In genomic region chr12:62799766-62800406, GRCh38 we compare ENCODE assay signal across 11 cellular contexts.
DNase-seq lines count a peak whose midpoint lies in the region; ATAC-seq, FAIRE-seq and TF ChIP-seq lines count a peak whose summit lies in the region.
"Had no signal": no experiment of that assay in that cellular context is flagged by ENCODE, and none has a peak within 500 bp of the region (broad histone marks: within the 10 kb centered on the region; RNA-seq: fewer than 3 reads in every experiment).

No MANE protein-coding gene starts in this region.

- TF ChIP-seq EP300 in A549 (IDR thresholded peaks at IDR 0.05): no peak

- H3K4me3 ChIP-seq in A549 (no peak overlapping the region), PC-3 (ENCODE audit: low read length) (no peak overlapping the region)
- H3K4me3 ChIP-seq: testis had no signal

- H3K9me3 ChIP-seq in A549 (no peaks in the 10 kb centered on the region), PC-3 (ENCODE audit: low read length) (no peaks in the 10 kb centered on the region)
- H3K9me3 ChIP-seq: testis had no signal

- no peak for TF ChIP-seq RAD21 in A549 (conservative IDR thresholded peaks at IDR 0.05 in 1 of 2, IDR thresholded peaks at IDR 0.05 in 1 of 2)

- H3K9ac ChIP-seq in PC-3 (ENCODE audit: low read length): peak overlapping the region; percentile 70
- H3K9ac ChIP-seq: parathyroid adenoma had no signal

- no peaks in the 10 kb centered on the region for H3K36me3 ChIP-seq in PC-3 (ENCODE audit: low read depth, low read length)

- intact Hi-C loops in PC-3 (cut with micrococcal nuclease): loop anchor here (1.0 to 5.0 kb wide), 3 partner anchors 67 to 362 kb away; no protein-coding TSS in a partner anchor
- intact Hi-C loops in activated naive CD4-positive, alpha-beta T cell treated with anti-CD3 and anti-CD28 coated beads for 36 hours (cut with micrococcal nuclease): loop anchor here (1.0 kb wide), 2 partner anchors 277 to 362 kb away; no protein-coding TSS in a partner anchor

- CTCF ChIA-PET in A549 (lab: Yijun Ruan, JAX) (interaction anchor here (0.6 to 9.0 kb wide), 34 partner anchors 8 to 1084 kb away, joined by 3 to 131 read pairs (median 3); no protein-coding TSS in a partner anchor), PC-3 (lab: Charles Lee) (interaction anchor here (0.6 to 2.3 kb wide), 8 partner anchors 8 to 269 kb away, joined by 3 to 10 read pairs (median 4); partner anchors contain the start of gene PPM1H)
- CTCF ChIA-PET in activated naive CD4-positive, alpha-beta T cell treated with anti-CD3 and anti-CD28 coated beads for 36 hours (lab: Charles Lee): interaction anchor here (0.6 to 8.9 kb wide), 25 partner anchors 9 to 643 kb away, joined by 3 to 137 read pairs (median 3); no protein-coding TSS in a partner anchor

- DNase-seq in A549 (ENCODE audit: low read depth in 1 of 2, low spot score in 1 of 2): peak in 1 of 2 experiments; percentile 75
- DNase-seq in PC-3: peak; percentile 92
- DNase-seq in OCI-M1 (lab: John Stamatoyannopoulos, UW): no peak
- DNase-seq in activated naive CD4-positive, alpha-beta T cell treated with anti-CD3 and anti-CD28 coated beads for 36 hours: no peak
- DNase-seq: activated naive CD8-positive, alpha-beta T cell treated with anti-CD3 and anti-CD28 coated beads, Interleukin-2, amount 10 ng/mL, durations not matched to agents 7 days and 5 days had no signal

- WGBS in A549 (ENCODE audit: missing lambda C conversion rate): 3% methylated on average over 9 of the region's 9 CpGs

- peak overlapping the region; percentile 25; the same call in 1 of the 2 replicates for H2AFZ ChIP-seq in PC-3 (ENCODE audit: low read length)
- H2AFZ ChIP-seq: parathyroid adenoma had no signal

- H3K27me3 Mint-ChIP-seq in activated naive CD4-positive, alpha-beta T cell treated with anti-CD3 and anti-CD28 coated beads for 36 hours (ENCODE audit: low read depth): no peaks in the 10 kb centered on the region

- peak overlapping the region; percentile 10 to 70; a peak in 5 of 6 replicates for H3K27ac ChIP-seq in A549
- H3K27ac ChIP-seq in PC-3 (ENCODE audit: low read length): peak overlapping the region; percentile 91
- H3K27ac ChIP-seq: parathyroid adenoma, testis had no signal

- H4K20me1 ChIP-seq in PC-3 (ENCODE audit: low read length): no peaks in the 10 kb centered on the region

- TF ChIP-seq POLR2A in A549 (IDR thresholded peaks at IDR 0.05; ENCODE audit: low read length): no peak

- POLR2A ChIA-PET in A549 (lab: Yijun Ruan, JAX): interaction anchor here (0.9 to 1.0 kb wide), 2 partner anchors 196 to 197 kb away, joined by 5 to 8 read pairs; no protein-coding TSS in a partner anchor
- POLR2A ChIA-PET in PC-3 (lab: Charles Lee; ENCODE audit: unreplicated experiment): interaction anchor here (0.6 to 1.1 kb wide), 6 partner anchors 14 to 270 kb away, joined by 3 to 9 read pairs (median 6); no protein-coding TSS in a partner anchor

- no peaks in the 10 kb centered on the region for H3K79me2 ChIP-seq in PC-3 (ENCODE audit: low read length)

- H3K4me1 Mint-ChIP-seq in activated naive CD4-positive, alpha-beta T cell treated with anti-CD3 and anti-CD28 coated beads for 36 hours (ENCODE audit: low read depth): no peaks in the 10 kb centered on the region
- H3K4me1 Mint-ChIP-seq: activated naive CD8-positive, alpha-beta T cell treated with anti-CD3 and anti-CD28 coated beads, Interleukin-2, amount 10 ng/mL, durations not matched to agents 7 days and 5 days had no signal

- peaks cover 20% of the 10 kb centered on the region for H3K4me1 ChIP-seq in A549
- H3K4me1 ChIP-seq in PC-3 (ENCODE audit: insufficient read depth, low read length): peaks cover 17% of the 10 kb centered on the region
- H3K4me1 ChIP-seq: testis had no signal

- H3F3A ChIP-seq in PC-3 (ENCODE audit: low read length, unreplicated experiment): peaks cover 8% of the 10 kb centered on the region

- H3K9me2 ChIP-seq in PC-3 (replicated peaks; ENCODE audit: low read length): no peaks in the 10 kb centered on the region

- H3K27me3 ChIP-seq in PC-3 (ENCODE audit: low read length): no peaks in the 10 kb centered on the region
- H3K27me3 ChIP-seq: testis had no signal

- peak; percentile 62 to 66 for ATAC-seq in A549
- ATAC-seq in GM19023 (IDR thresholded peaks at IDR 0.05; ENCODE audit: unreplicated experiment): peak; percentile 62
- ATAC-seq in HG02870 (IDR thresholded peaks at IDR 0.05; ENCODE audit: unreplicated experiment): peak; percentile 76
- peak; percentile 86 for ATAC-seq in PC-3
- ATAC-seq in HG03159 (IDR thresholded peaks at IDR 0.05; ENCODE audit: unreplicated experiment): no peak
- ATAC-seq in HG02642 (IDR thresholded peaks at IDR 0.05; ENCODE audit: poor library complexity, unreplicated experiment): no peak

- H3K36me3 Mint-ChIP-seq in activated naive CD4-positive, alpha-beta T cell treated with anti-CD3 and anti-CD28 coated beads for 36 hours (ENCODE audit: low read depth): no peaks in the 10 kb centered on the region
- H3K36me3 Mint-ChIP-seq: activated naive CD8-positive, alpha-beta T cell treated with anti-CD3 and anti-CD28 coated beads, Interleukin-2, amount 10 ng/mL, durations not matched to agents 7 days and 5 days had no signal

- H3K4me2 ChIP-seq in A549: peak overlapping the region; percentile 58
- H3K4me2 ChIP-seq in PC-3 (ENCODE audit: low read length): peak overlapping the region; percentile 58

- no peak overlapping the region for H3K27ac Mint-ChIP-seq in activated naive CD4-positive, alpha-beta T cell treated with anti-CD3 and anti-CD28 coated beads for 36 hours
- H3K27ac Mint-ChIP-seq: activated naive CD8-positive, alpha-beta T cell treated with anti-CD3 and anti-CD28 coated beads, Interleukin-2, amount 10 ng/mL, durations not matched to agents 7 days and 5 days had no signal

- H3K9me3 Mint-ChIP-seq in activated naive CD4-positive, alpha-beta T cell treated with anti-CD3 and anti-CD28 coated beads for 36 hours: no peaks in the 10 kb centered on the region
- H3K9me3 Mint-ChIP-seq: activated naive CD8-positive, alpha-beta T cell treated with anti-CD3 and anti-CD28 coated beads, Interleukin-2, amount 10 ng/mL, durations not matched to agents 7 days and 5 days had no signal

- FAIRE-seq in A549 (lab: Jason Lieb, UNC): peak; percentile 51

- BruUV-seq in PC-3 (replicated peaks; lab: Mats Ljungman, UMichigan): TSS peak; percentile 32

- TF ChIP-seq CTCF in A549 (IDR thresholded peaks at IDR 0.05) (no peak), PC-3 (conservative IDR thresholded peaks at IDR 0.05; ENCODE audit: low read depth, low read length) (no peak)

- H3K4me3 Mint-ChIP-seq in activated naive CD4-positive, alpha-beta T cell treated with anti-CD3 and anti-CD28 coated beads for 36 hours: no peak overlapping the region
- H3K4me3 Mint-ChIP-seq: activated naive CD8-positive, alpha-beta T cell treated with anti-CD3 and anti-CD28 coated beads, Interleukin-2, amount 10 ng/mL, durations not matched to agents 7 days and 5 days had no signal

TF ChIP-seq in A549, 52 proteins besides CTCF, POLR2A, EP300 and RAD21 (continues in another document):
- TF ChIP-seq HOXB13 (CRISPR knock-in tag; IDR thresholded peaks at IDR 0.05; ENCODE audit: low read depth) (no peak), CHD4 (IDR thresholded peaks at IDR 0.05; ENCODE audit: borderline replicate concordance) (no peak), TP53 (CRISPR knock-in tag; IDR thresholded peaks at IDR 0.05) (no peak), FOSB (CRISPR knock-in tag; IDR thresholded peaks at IDR 0.05) (no peak), HOXB5 (CRISPR knock-in tag; IDR thresholded peaks at IDR 0.05) (no peak), BCL3 (IDR thresholded peaks at IDR 0.05) (no peak), EHF (CRISPR knock-in tag; IDR thresholded peaks at IDR 0.05) (no peak), SREBF2 (IDR thresholded peaks at IDR 0.05) (no peak), RNF2 (IDR thresholded peaks at IDR 0.05; ENCODE audit: borderline replicate concordance, low read depth) (no peak), ESRRA (IDR thresholded peaks at IDR 0.05; ENCODE audit: borderline replicate concordance, low read length) (no peak), ZC3H11A (IDR thresholded peaks at IDR 0.05) (no peak), HES2 (IDR thresholded peaks at IDR 0.05) (no peak), PHF8 (IDR thresholded peaks at IDR 0.05; ENCODE audit: borderline replicate concordance, low read depth) (no peak), ZFP36 (IDR thresholded peaks at IDR 0.05; ENCODE audit: borderline replicate concordance, partially characterized antibody) (no peak), ZNF302 (CRISPR knock-in tag; IDR thresholded peaks at IDR 0.05) (no peak), MAX (IDR thresholded peaks at IDR 0.05) (peak; percentile 80; the same call in 1 of the 2 replicates), RARB (CRISPR knock-in tag; IDR thresholded peaks at IDR 0.05) (no peak), NPAS2 (CRISPR knock-in tag; IDR thresholded peaks at IDR 0.05; ENCODE audit: borderline replicate concordance) (no peak), GATA3 (IDR thresholded peaks at IDR 0.05; ENCODE audit: borderline replicate concordance) (peak; percentile 38; the same call in 1 of the 2 replicates), HEYL (CRISPR knock-in tag; IDR thresholded peaks at IDR 0.05) (no peak), E2F6 (IDR thresholded peaks at IDR 0.05; ENCODE audit: borderline replicate concordance, low read depth) (no peak), NR3C1 (IDR thresholded peaks at IDR 0.05) (no peak)

Comparison
In these comparisons a context has a peak if more than half of its experiments do, and no peak if none do; other contexts are left out.
1. ATAC-seq: peak in A549 (2 of 2), GM19023 (single experiment), HG02870 (single experiment) and PC-3 (single experiment); none in HG03159 (single experiment) and HG02642 (single experiment).